Comparison of ENCODE assay signal across 11 cellular contexts in the genomic region with DNA sequence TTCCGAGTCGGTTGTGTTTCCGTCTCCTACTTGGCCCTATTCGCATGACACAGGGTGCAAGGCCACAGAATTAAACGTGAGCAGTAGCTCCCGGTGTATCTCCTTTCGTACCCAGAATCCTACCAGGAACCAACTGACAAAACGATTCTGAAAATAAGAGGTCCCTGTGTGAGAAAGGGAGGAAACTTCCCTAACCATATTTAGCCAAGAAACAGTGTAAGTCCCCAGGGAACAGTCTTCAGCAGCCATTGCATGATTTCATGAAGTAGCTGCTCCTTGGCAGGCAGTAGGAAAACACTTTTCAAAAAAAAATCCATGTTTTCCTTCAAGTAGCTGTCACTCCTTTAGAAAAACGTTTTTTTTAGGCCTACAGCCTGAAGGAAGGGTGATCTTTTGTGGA. TPM values are rescaled to one million over a fixed set of nuclear protein-coding genes. Genes with fewer than 3 reads are reported as not detected.
DNase-seq lines count a peak whose midpoint lies in the region; ATAC-seq and TF ChIP-seq lines count a peak whose summit lies in the region.
"Had no signal": no experiment of that assay in that cellular context is flagged by ENCODE, and none has a peak within 500 bp of the region (broad histone marks: within the 10 kb centered on the region; RNA-seq: fewer than 3 reads in every experiment).

No MANE protein-coding gene starts in this region.

- no peaks in the 10 kb centered on the region for H3K27me3 ChIP-seq in gastroesophageal sphincter

- H3K36me3 ChIP-seq in gastroesophageal sphincter: no peaks in the 10 kb centered on the region

- peak overlapping the region; percentile 95 for H3K27ac Mint-ChIP-seq in osteocyte (ENCODE audit: unreplicated experiment)
- H3K27ac Mint-ChIP-seq: activated CD4-positive, alpha-beta memory T cell treated with anti-CD3 and anti-CD28 coated beads, Interleukin-2, amount 10 ng/mL, durations not matched to agents 7 days and 5 days; T-helper 1 cell treated with Interleukin-12 subunit alpha and Interleukin-12 subunit beta and Interleukin-4 antibody, amounts not matched to agents 30 μg/mL and 1 μg/mL, for 36 hours had no signal

- TF ChIP-seq EP300 in gastroesophageal sphincter (IDR thresholded peaks at IDR 0.05): no peak

- H3K36me3 Mint-ChIP-seq in osteocyte (ENCODE audit: unreplicated experiment): no peaks in the 10 kb centered on the region

- DNase-seq in AG08395 (ENCODE audit: low spot score): peak; percentile 31
- peak; percentile 66 for DNase-seq in RPMI7951 (ENCODE audit: low read depth)
- DNase-seq in osteocyte (ENCODE audit: extremely low spot score, unreplicated experiment): no peak
- no peak for DNase-seq in cerebellar cortex (ENCODE audit: low spot score)
- no peak for DNase-seq in CD1c-positive myeloid dendritic cell (ENCODE audit: extremely low spot score)
- DNase-seq: activated CD4-positive, alpha-beta memory T cell treated with anti-CD3 and anti-CD28 coated beads, Interleukin-2, amount 10 ng/mL, durations not matched to agents 7 days and 5 days; NCI-H1436 had no signal

- H3K9me3 ChIP-seq in gastroesophageal sphincter: no peaks in the 10 kb centered on the region

- peak overlapping the region in 2 of 4 donors; percentile 20 to 43 for H3K27ac ChIP-seq in gastroesophageal sphincter

- TF ChIP-seq CTCF in gastroesophageal sphincter (IDR thresholded peaks at IDR 0.05): no peak
- TF ChIP-seq CTCF in osteocyte (IDR thresholded peaks at IDR 0.05): no peak

- no peaks in the 10 kb centered on the region for H3K9me3 Mint-ChIP-seq in osteocyte (ENCODE audit: unreplicated experiment)
- H3K9me3 Mint-ChIP-seq: T-helper 1 cell treated with Interleukin-12 subunit alpha and Interleukin-12 subunit beta and Interleukin-4 antibody, amounts not matched to agents 30 μg/mL and 1 μg/mL, for 36 hours had no signal

- peaks cover 11% of the 10 kb centered on the region for H3K4me1 Mint-ChIP-seq in osteocyte (ENCODE audit: unreplicated experiment)
- H3K4me1 Mint-ChIP-seq: activated CD4-positive, alpha-beta memory T cell treated with anti-CD3 and anti-CD28 coated beads, Interleukin-2, amount 10 ng/mL, durations not matched to agents 7 days and 5 days had no signal

- peak overlapping the region; percentile 2 to 6 for H3K4me3 ChIP-seq in gastroesophageal sphincter

- WGBS in gastroesophageal sphincter (ENCODE audit: low coverage in 1 of 2), 2 donors: 26 to 29% methylated on average over 3 to 4 of the region's 9 CpGs

- ATAC-seq in gastroesophageal sphincter (no peak), GM21447 (IDR thresholded peaks at IDR 0.05; ENCODE audit: unreplicated experiment) (no peak), GM19351 (IDR thresholded peaks at IDR 0.05; ENCODE audit: unreplicated experiment) (no peak)

- H3K27me3 Mint-ChIP-seq in osteocyte (ENCODE audit: unreplicated experiment): no peaks in the 10 kb centered on the region
- H3K27me3 Mint-ChIP-seq: activated CD4-positive, alpha-beta memory T cell treated with anti-CD3 and anti-CD28 coated beads, Interleukin-2, amount 10 ng/mL, durations not matched to agents 7 days and 5 days had no signal

- H3K4me1 ChIP-seq in gastroesophageal sphincter: peaks cover 0 to 5% (median 0%) of the 10 kb centered on the region in 3 donors

- no peak for TF ChIP-seq POLR2A in gastroesophageal sphincter (IDR thresholded peaks at IDR 0.05)

- H3K4me3 Mint-ChIP-seq in osteocyte (ENCODE audit: unreplicated experiment): peak overlapping the region; percentile 72
- H3K4me3 Mint-ChIP-seq: activated CD4-positive, alpha-beta memory T cell treated with anti-CD3 and anti-CD28 coated beads, Interleukin-2, amount 10 ng/mL, durations not matched to agents 7 days and 5 days; T-helper 1 cell treated with Interleukin-12 subunit alpha and Interleukin-12 subunit beta and Interleukin-4 antibody, amounts not matched to agents 30 μg/mL and 1 μg/mL, for 36 hours had no signal

RNA-seq across cellular contexts. Expression of a gene that starts 46.9 kb away (rescaled TPM):
- 10.7 and 11.3 TPM in 2 replicates for total RNA-seq in RPMI7951 (2014; rRNA removed; shearing (Covaris generic))
- total RNA-seq in gastroesophageal sphincter (10 to 100 TPM in 1 of 4 donors, 1 to 10 TPM in 3; 2.5 to 12.1 (median 4.0) TPM), osteocyte (7.3 and 9.8 TPM in 2 replicates)
- total RNA-seq: activated CD4-positive, alpha-beta memory T cell treated with anti-CD3 and anti-CD28 coated beads, Interleukin-2, amount 10 ng/mL, durations not matched to agents 7 days and 5 days had no signal

Comparison
In these comparisons a context has a peak if more than half of its experiments do, and no peak if none do; other contexts are left out.
1. DNase-seq: peak in AG08395 (single experiment) and RPMI7951 (single experiment); none in osteocyte (single experiment), cerebellar cortex (single experiment) and CD1c-positive myeloid dendritic cell (single experiment).